In genomic region chr2:8254791-8255447, GRCh38 we compare ENCODE assay signal across 17 cellular contexts.
"Had no signal": no experiment of that assay in that cellular context is flagged by ENCODE, and none has a peak within 500 bp of the region (broad histone marks: within the 10 kb centered on the region; RNA-seq: fewer than 3 reads in every experiment).

No MANE protein-coding gene starts in this region.

- ATAC-seq: body of pancreas, left cardiac atrium had no signal

- H3K27me3 ChIP-seq: body of pancreas, tibial nerve, uterus had no signal

- H3K27me3 Mint-ChIP-seq: activated naive CD8-positive, alpha-beta T cell treated with anti-CD3 and anti-CD28 coated beads, Interleukin-2, amount 10 ng/mL, durations not matched to agents 7 days and 5 days had no signal

- H3K36me3 ChIP-seq: tibial nerve, uterus, WERI-Rb-1 had no signal

- H3K4me1 ChIP-seq: body of pancreas, uterus had no signal

- H3K27ac Mint-ChIP-seq: activated naive CD8-positive, alpha-beta T cell treated with anti-CD3 and anti-CD28 coated beads, Interleukin-2, amount 10 ng/mL, durations not matched to agents 7 days and 5 days; nephron had no signal

- H3K4me3 ChIP-seq: body of pancreas, tibial nerve, uterus had no signal

- H3K4me3 Mint-ChIP-seq: activated naive CD8-positive, alpha-beta T cell treated with anti-CD3 and anti-CD28 coated beads, Interleukin-2, amount 10 ng/mL, durations not matched to agents 7 days and 5 days; activated T-helper 1 cell treated with anti-CD3 and anti-CD28 coated beads, Interleukin-12 subunit alpha, Interleukin-12 subunit beta, Interleukin-2, Interleukin-4 antibody, amounts not matched to agents 30 ng/mL and 10 ng/mL and 1 ng/mL, durations not matched to agents 14 hours and 24 hours and 36 hours; nephron had no signal

- DNase-seq: activated CD4-positive, alpha-beta T cell treated with anti-CD3 and anti-CD28 coated beads, Interleukin-2, amount 50 U/mL, for 4 hours; activated naive CD8-positive, alpha-beta T cell treated with anti-CD3 and anti-CD28 coated beads, Interleukin-2, amount 10 ng/mL, durations not matched to agents 7 days and 5 days; body of pancreas; foreskin melanocyte; glutamatergic neuron; hippocampal formation; left cardiac atrium; retina; stimulated activated CD4-positive, alpha-beta T cell treated with anti-CD3 and anti-CD28 coated beads, Interleukin-12 subunit alpha, Interleukin-12 subunit beta, amount 100 ng/mL, for 4 hours; stimulated activated CD4-positive, alpha-beta T cell treated with anti-CD3 and anti-CD28 coated beads, Interleukin-1b, Interleukin-23, amount 100 ng/mL, for 48 hours; stimulated activated CD8-positive, alpha-beta memory T cell treated with anti-CD3 and anti-CD28 coated beads, Interleukin-4, amount 100 ng/mL, for 48 hours; stimulated activated naive CD4-positive, alpha-beta T cell treated with Interleukin-2 at 50 U/mL for 16 hours; uterus; WERI-Rb-1 had no signal

- H3K9me3 ChIP-seq: body of pancreas, tibial nerve, uterus had no signal

- H3K27ac ChIP-seq: body of pancreas, tibial nerve, uterus, WERI-Rb-1 had no signal
